Comparison of ENCODE assay signal across 12 cellular contexts in genomic region chr2:72827999-72828646, GRCh38. TPM values are rescaled to one million over a fixed set of nuclear protein-coding genes. Genes with fewer than 3 reads are reported as not detected.
DNase-seq lines count a peak whose midpoint lies in the region; ATAC-seq, FAIRE-seq and TF ChIP-seq lines count a peak whose summit lies in the region.
"Had no signal": no experiment of that assay in that cellular context is flagged by ENCODE, and none has a peak within 500 bp of the region (broad histone marks: within the 10 kb centered on the region; RNA-seq: fewer than 3 reads in every experiment).

No MANE protein-coding gene starts in this region.

- peaks cover 5% of the 10 kb centered on the region for H3K79me1 ChIP-seq in mesendoderm (ENCODE audit: low read length)

- DNase-seq in AG09319 (ENCODE audit: extremely low read depth, low read depth) (peak; percentile 24), bronchial epithelial cell (ENCODE audit: low read depth) (peak; percentile 97), mesendoderm (peak; percentile 43), NOMO-1 treated with dmso at 0.1 percent for 144 hours (lab: John Stamatoyannopoulos, UW; ENCODE audit: unreplicated experiment) (no peak), GM13976 (ENCODE audit: low spot score) (no peak), right atrium auricular region (ENCODE audit: low spot score) (no peak)
- DNase-seq: CD8-positive, alpha-beta memory T cell; NCI-H526; sigmoid colon; tibial artery had no signal

- TF ChIP-seq CTCF in AG09319 (IDR thresholded peaks at IDR 0.05; ENCODE audit: low read depth, low read length) (no peak), bronchial epithelial cell (IDR thresholded peaks at IDR 0.05; ENCODE audit: insufficient read depth, low read length, severe bottlenecking) (no peak), GM13976 (IDR thresholded peaks at IDR 0.05; ENCODE audit: borderline replicate concordance, control extremely low read depth, extremely low read depth, insufficient read depth, missing control alignments) (no peak), right atrium auricular region (IDR thresholded peaks at IDR 0.05) (no peak)

- no peak overlapping the region for H2BK5ac ChIP-seq in mesendoderm (ENCODE audit: low read length)

- H3K27ac ChIP-seq in HUES48 (ENCODE audit: low read depth, low read length): peak overlapping the region; percentile 52
- H3K27ac ChIP-seq in mesendoderm (ENCODE audit: low read depth, low read length): no peak overlapping the region
- no peak overlapping the region for H3K27ac ChIP-seq in right atrium auricular region
- H3K27ac ChIP-seq: sigmoid colon, tibial artery had no signal

- H3K23ac ChIP-seq in mesendoderm (ENCODE audit: low read length): no peak overlapping the region

- no peak overlapping the region for H4K8ac ChIP-seq in mesendoderm (ENCODE audit: low read depth, low read length)

- no peak overlapping the region for H4K5ac ChIP-seq in mesendoderm (ENCODE audit: low read length)

- peaks cover 3% of the 10 kb centered on the region for H3K79me2 ChIP-seq in mesendoderm (ENCODE audit: control insufficient read depth, insufficient read depth, low read length)

- H3K4me3 ChIP-seq in HUES48 (ENCODE audit: low read depth, low read length) (no peak overlapping the region), bronchial epithelial cell (ENCODE audit: low read depth, low read length) (no peak overlapping the region), mesendoderm (ENCODE audit: low read length) (no peak overlapping the region), right atrium auricular region (no peak overlapping the region)
- H3K4me3 ChIP-seq: sigmoid colon, tibial artery had no signal

- H3K4me1 ChIP-seq in HUES48 (ENCODE audit: control insufficient read depth, insufficient read depth, low read length): peaks cover 6% of the 10 kb centered on the region
- peaks cover 4% of the 10 kb centered on the region for H3K4me1 ChIP-seq in mesendoderm (ENCODE audit: control insufficient read depth, low read depth, low read length)
- peaks cover 0 to 17% of the 10 kb centered on the region in 2 donors for H3K4me1 ChIP-seq in right atrium auricular region

- no peaks in the 10 kb centered on the region for H3K36me3 ChIP-seq in HUES48 (ENCODE audit: control insufficient read depth, insufficient read depth, low read length)
- no peaks in the 10 kb centered on the region for H3K36me3 ChIP-seq in bronchial epithelial cell (ENCODE audit: control insufficient read depth, insufficient read depth, low read length)
- no peaks in the 10 kb centered on the region for H3K36me3 ChIP-seq in mesendoderm (ENCODE audit: control insufficient read depth, insufficient read depth, low read length)
- no peaks in the 10 kb centered on the region for H3K36me3 ChIP-seq in right atrium auricular region
- H3K36me3 ChIP-seq: sigmoid colon, tibial artery had no signal

- no CpG with 5 or more reads among the region's 5 CpGs for WGBS in mesendoderm (ENCODE audit: extremely low coverage, insufficient coverage, low lambda C conversion rate)

- ATAC-seq in HG03025 (IDR thresholded peaks at IDR 0.05; ENCODE audit: low FRiP score, unreplicated experiment): no peak

- H3K4ac ChIP-seq in mesendoderm (ENCODE audit: low read depth, low read length): no peak overlapping the region

- H3K18ac ChIP-seq in mesendoderm (ENCODE audit: low read length): no peak overlapping the region

- in situ Hi-C loops in GM13976 (cut with MboI; ENCODE audit: low sequenced_read_pairs, unreplicated experiment): no loop called here

- H3K4me2 ChIP-seq in mesendoderm (ENCODE audit: low read length): no peak overlapping the region

- no peak overlapping the region for H2BK15ac ChIP-seq in mesendoderm (replicated peaks; ENCODE audit: low read depth)

- no peaks in the 10 kb centered on the region for H3K27me3 ChIP-seq in HUES48 (ENCODE audit: control insufficient read depth, insufficient read depth, low read length)
- no peaks in the 10 kb centered on the region for H3K27me3 ChIP-seq in bronchial epithelial cell (ENCODE audit: control insufficient read depth, insufficient read depth, low read length)
- H3K27me3 ChIP-seq in mesendoderm (ENCODE audit: insufficient read depth, low read length, poor library complexity): no peaks in the 10 kb centered on the region
- H3K27me3 ChIP-seq in right atrium auricular region: no peaks in the 10 kb centered on the region
- H3K27me3 ChIP-seq: sigmoid colon, tibial artery had no signal

- no peak overlapping the region for H2AK5ac ChIP-seq in mesendoderm (ENCODE audit: low read length)

- H3K9ac ChIP-seq in HUES48 (ENCODE audit: low read depth, low read length): no peak overlapping the region
- H3K9ac ChIP-seq in mesendoderm (ENCODE audit: low read length): no peak overlapping the region

- FAIRE-seq in bronchial epithelial cell (lab: Jason Lieb, UNC): no peak

- H3K9me3 ChIP-seq in HUES48 (ENCODE audit: control insufficient read depth, insufficient read depth, low read length) (no peaks in the 10 kb centered on the region), right atrium auricular region (no peaks in the 10 kb centered on the region)
- H3K9me3 ChIP-seq: sigmoid colon, tibial artery had no signal

- no peak overlapping the region for H2BK120ac ChIP-seq in mesendoderm (ENCODE audit: low read depth, low read length)

- no peak overlapping the region for H3K56ac ChIP-seq in mesendoderm (ENCODE audit: low read length)

RNA-seq across cellular contexts. Expression of gene EXOC6B, which starts 2.3 kb away (rescaled TPM):
- total RNA-seq in bronchial epithelial cell (26.9 and 41.7 TPM in 2 replicates), right atrium auricular region (100 to 1,000 TPM in 1 of 2 donors, 10 to 100 TPM in 1; 80.5 to 111 TPM)
- 19.2 TPM for polyA plus RNA-seq in mesendoderm (2013, experiment 1 of 2)
- polyA plus RNA-seq in mesendoderm (2013, experiment 2 of 2): 20.0 TPM

RNA-seq across cellular contexts. Expression of gene SPR, which starts 59.1 kb away (rescaled TPM):
- 12.2 and 14.0 TPM in 2 replicates for total RNA-seq in bronchial epithelial cell
- polyA plus RNA-seq in mesendoderm (2013, experiment 1 of 2): 2.6 TPM
- 2.6 TPM for polyA plus RNA-seq in mesendoderm (2013, experiment 2 of 2)
- 10 to 100 TPM; 34.5 to 47.8 TPM for total RNA-seq in right atrium auricular region

Comparison
In these comparisons a context has a peak if more than half of its experiments do, and no peak if none do; other contexts are left out.
1. DNase-seq: peak in AG09319 (single experiment), bronchial epithelial cell (single experiment) and mesendoderm (single experiment); none in NOMO-1 treated with dmso at 0.1 percent for 144 hours (single experiment), GM13976 (single experiment) and right atrium auricular region (single experiment).